In genomic region chr20:53883098-53883762, GRCh38 we compare ENCODE assay signal across 12 cellular contexts.
DNase-seq lines count a peak whose midpoint lies in the region; ATAC-seq and TF ChIP-seq lines count a peak whose summit lies in the region.
"Had no signal": no experiment of that assay in that cellular context is flagged by ENCODE, and none has a peak within 500 bp of the region (broad histone marks: within the 10 kb centered on the region; RNA-seq: fewer than 3 reads in every experiment).

No MANE protein-coding gene starts in this region.

- ATAC-seq in RWPE2 (ENCODE audit: low read depth) (peak; percentile 65), esophagus mucosa (no peak)
- ATAC-seq: natural killer cell had no signal

- H3K27me3 ChIP-seq in GM23248 (replicated peaks; ENCODE audit: insufficient read depth): no peaks in the 10 kb centered on the region
- H3K27me3 ChIP-seq in RWPE2 (ENCODE audit: insufficient read depth, poor library complexity, severe bottlenecking): no peaks in the 10 kb centered on the region

- no peak overlapping the region for H3K4me3 ChIP-seq in GM23248
- no peak overlapping the region for H3K4me3 ChIP-seq in RWPE2 (ENCODE audit: severe bottlenecking)
- H3K4me3 ChIP-seq: skin epidermis had no signal

- H3K27ac ChIP-seq in GM23248: peak overlapping the region; percentile 67
- no peak overlapping the region for H3K27ac ChIP-seq in RWPE2 (ENCODE audit: poor library complexity, severe bottlenecking)
- H3K27ac ChIP-seq: 22Rv1, RWPE1, skin epidermis had no signal

- no peaks in the 10 kb centered on the region for H3K79me2 ChIP-seq in GM23248 (ENCODE audit: insufficient read depth)

- H3K36me3 ChIP-seq in GM23248 (ENCODE audit: low read depth) (no peaks in the 10 kb centered on the region), RWPE2 (ENCODE audit: low read depth) (no peaks in the 10 kb centered on the region)

- no peaks in the 10 kb centered on the region for H3K9me2 ChIP-seq in GM23248 (ENCODE audit: insufficient read depth)

- H3K4me1 ChIP-seq in GM23248 (ENCODE audit: insufficient read depth): peaks cover 13% of the 10 kb centered on the region
- peaks cover 12% of the 10 kb centered on the region for H3K4me1 ChIP-seq in RWPE2 (ENCODE audit: insufficient read depth, poor library complexity, severe bottlenecking)

- no peaks in the 10 kb centered on the region for H4K20me1 ChIP-seq in GM23248 (ENCODE audit: insufficient read depth)

- WGBS in GM23248 (ENCODE audit: low coverage in 1 of 2, low lambda C conversion rate in 2 of 2, missing lambda C conversion rate in 2 of 2), 2 experiments: 12 to 18% methylated on average over 3 of the region's 3 CpGs

- DNase-seq in DMS 273 (lab: John Stamatoyannopoulos, UW; ENCODE audit: unreplicated experiment): peak; percentile 28
- no peak for DNase-seq in DMS 273 treated with DMSO at 0.1 percent for 48 hours (lab: John Stamatoyannopoulos, UW)
- DNase-seq in GM23248: peak; percentile 79
- DNase-seq in RWPE2 (ENCODE audit: low spot score): no peak
- DNase-seq in glomerular visceral epithelial cell (ENCODE audit: extremely low spot score): peak; percentile 96
- no peak for DNase-seq in NCI-H187 treated with DMSO at 0.1 percent for 48 hours (lab: John Stamatoyannopoulos, UW)
- no peak for DNase-seq in COLO829 (ENCODE audit: low spot score)
- DNase-seq: natural killer cell had no signal

- no peak for TF ChIP-seq CTCF in RWPE2 (IDR thresholded peaks at IDR 0.05; ENCODE audit: poor library complexity, severe bottlenecking)

- H3K9ac ChIP-seq in GM23248: peak overlapping the region; percentile 41

- in situ Hi-C loops in GM23248 (cut with MboI): no loop called here

- H3K4me2 ChIP-seq in GM23248 (ENCODE audit: unreplicated experiment): peak overlapping the region; percentile 30

- H2AFZ ChIP-seq in GM23248: no peak overlapping the region

- peaks cover 24% of the 10 kb centered on the region for H3F3A ChIP-seq in GM23248 (ENCODE audit: insufficient read depth)

- no peaks in the 10 kb centered on the region for H3K9me3 ChIP-seq in GM23248 (ENCODE audit: low read depth)
- no peaks in the 10 kb centered on the region for H3K9me3 ChIP-seq in RWPE2 (ENCODE audit: severe bottlenecking)

Comparison
In these comparisons a context has a peak if more than half of its experiments do, and no peak if none do; other contexts are left out.
1. DNase-seq: peak in DMS 273 (single experiment), GM23248 (single experiment) and glomerular visceral epithelial cell (single experiment); none in DMS 273 treated with DMSO at 0.1 percent for 48 hours (single experiment), RWPE2 (single experiment), NCI-H187 treated with DMSO at 0.1 percent for 48 hours (single experiment) and COLO829 (single experiment).